ENCODE assay signal across 15 cellular contexts in genomic region chr3:128503164-128503651, GRCh38. TPM values are rescaled to one million over a fixed set of nuclear protein-coding genes. Genes with fewer than 3 reads are reported as not detected.
DNase-seq lines count a peak whose midpoint lies in the region; ATAC-seq, FAIRE-seq and TF ChIP-seq lines count a peak whose summit lies in the region.
"Had no signal": no experiment of that assay in that cellular context is flagged by ENCODE, and none has a peak within 500 bp of the region (broad histone marks: within the 10 kb centered on the region; RNA-seq: fewer than 3 reads in every experiment).

No MANE protein-coding gene starts in this region.

- peaks cover 2% of the 10 kb centered on the region for H3K27me3 ChIP-seq in bronchial epithelial cell (ENCODE audit: control insufficient read depth, insufficient read depth, low read length)
- H3K27me3 ChIP-seq in right lobe of liver, result peaks cover 0 to 2% of the 10 kb centered on the region in 2 donors

- no peak for TF ChIP-seq EP300 in Ishikawa (IDR thresholded peaks at IDR 0.05; ENCODE audit: borderline replicate concordance)

- TF ChIP-seq CTCF in D721Med (IDR thresholded peaks at IDR 0.05; ENCODE audit: insufficient read depth, missing control alignments) (peak; percentile 30), bronchial epithelial cell (IDR thresholded peaks at IDR 0.05; ENCODE audit: insufficient read depth, low read length, severe bottlenecking) (peak; percentile 39), right lobe of liver (IDR thresholded peaks at IDR 0.05) (peak in 3 of 4 donors; percentile 11 to 38 (median 23))

- H3K4me1 ChIP-seq in right lobe of liver, result no peaks in the 10 kb centered on the region

- ATAC-seq in right lobe of liver, result peak; percentile 39 to 61 (median 48)
- no peak for ATAC-seq in activated CD4-positive, CD25-positive, alpha-beta regulatory T cell treated with anti-CD3 and anti-CD28 coated beads, Interleukin-2, amount 50 U/mL, for 24 hours
- ATAC-seq: natural killer cell; stimulated activated naive B cell treated with anti-CD40 and anti-IgM and Interleukin-4, amounts not matched to agents 10 μg/mL and 1 μg/mL and 100 μg/mL, for 72 hours had no signal

- H3K4me3 ChIP-seq in bronchial epithelial cell (ENCODE audit: low read depth, low read length) (no peak overlapping the region), right lobe of liver (no peak overlapping the region)

- peak; percentile 75 for TF ChIP-seq RAD21 in Ishikawa (IDR thresholded peaks at IDR 0.05; ENCODE audit: low read depth)

- H3K9me3 ChIP-seq in right lobe of liver, result no peaks in the 10 kb centered on the region

- intact Hi-C loops in right lobe of liver (cut with DNase I), result no loop called here

- DNase-seq in D721Med (ENCODE audit: insufficient read length, low spot score) (no peak), bronchial epithelial cell (ENCODE audit: low read depth) (no peak), right lobe of liver (peak in 1 of 3 donors; percentile 45), G401 (ENCODE audit: low spot score) (no peak), hippocampal formation (lab: John Stamatoyannopoulos, UW) (no peak), HK-2 (ENCODE audit: unreplicated experiment) (no peak)
- DNase-seq: activated CD4-positive, alpha-beta T cell treated with anti-CD3 and anti-CD28 coated beads, Interleukin-2, amount 50 U/mL, for 1 hour; activated naive CD8-positive, alpha-beta T cell treated with anti-CD3 and anti-CD28 coated beads, Interleukin-2, amount 10 ng/mL, durations not matched to agents 7 days and 5 days; natural killer cell; NCI-H1048; SHP77; stimulated activated naive B cell treated with anti-CD40 and anti-IgM and Interleukin-4, amounts not matched to agents 10 μg/mL and 1 μg/mL and 100 μg/mL, for 72 hours had no signal

- TF ChIP-seq POLR2A in right lobe of liver (IDR thresholded peaks at IDR 0.05), result no peak

- FAIRE-seq in D721Med (lab: Jason Lieb, UNC), result no peak
- no peak for FAIRE-seq in bronchial epithelial cell (lab: Jason Lieb, UNC)
- FAIRE-seq: endometrium had no signal

- WGBS in right lobe of liver (ENCODE audit: insufficient coverage, low coverage, low lambda C conversion rate, missing lambda C conversion rate), result 77% methylated on average over 7 of the region's 12 CpGs

- H3K36me3 ChIP-seq in bronchial epithelial cell (ENCODE audit: control insufficient read depth, insufficient read depth, low read length) (no peaks in the 10 kb centered on the region), right lobe of liver (no peaks in the 10 kb centered on the region)

- in situ Hi-C loops in G401 (cut with HindIII; ENCODE audit: low sequenced_read_pairs), result no loop called here

- no peak overlapping the region for H3K27ac ChIP-seq in right lobe of liver

TF ChIP-seq in Ishikawa, 13 proteins besides CTCF, POLR2A, EP300 and RAD21:
- TF ChIP-seq TEAD4 (IDR thresholded peaks at IDR 0.05) (no peak), USF1 (IDR thresholded peaks at IDR 0.05) (no peak), YY1 (IDR thresholded peaks at IDR 0.05; ENCODE audit: low read depth) (no peak), TCF12 (IDR thresholded peaks at IDR 0.05; ENCODE audit: low read depth) (no peak), NFIC (IDR thresholded peaks at IDR 0.05) (no peak), FOXM1 (IDR thresholded peaks at IDR 0.05; ENCODE audit: borderline replicate concordance, low read depth) (no peak), TAF1 (IDR thresholded peaks at IDR 0.05; ENCODE audit: low read depth) (no peak), EGR1 (IDR thresholded peaks at IDR 0.05) (no peak), MAX (IDR thresholded peaks at IDR 0.05) (no peak), REST (IDR thresholded peaks at IDR 0.05; ENCODE audit: low read depth) (no peak), CEBPB (IDR thresholded peaks at IDR 0.05) (no peak), ZBTB7A (IDR thresholded peaks at IDR 0.05; ENCODE audit: low read depth) (no peak), CREB1 (IDR thresholded peaks at IDR 0.05; ENCODE audit: low read depth) (no peak)
TF ChIP-seq in Ishikawa: peak in this region for 0.

RNA-seq across cellular contexts. Expression of gene GATA2, which starts 10.2 kb away (rescaled TPM):
- total RNA-seq in bronchial epithelial cell, result under 0.01 TPM in 1 of 2 replicates, not detected in the other
- total RNA-seq in right lobe of liver, result 1 to 10 TPM in 2 of 6 experiments, under 1 TPM in 4; 0.60 to 1.3 (median 0.76) TPM
- 81.0 and 85.0 TPM in 2 replicates for total RNA-seq in G401 (2014; rRNA removed; shearing (Covaris generic))
- total RNA-seq: activated naive CD8-positive, alpha-beta T cell treated with anti-CD3 and anti-CD28 coated beads, Interleukin-2, amount 10 ng/mL, durations not matched to agents 7 days and 5 days had no signal

RNA-seq across cellular contexts. Expression of gene DNAJB8, which starts 36.5 kb away (rescaled TPM):
- total RNA-seq in bronchial epithelial cell, result not detected in 2 replicates
- total RNA-seq in right lobe of liver, result not detected
- not detected in 2 replicates for total RNA-seq in G401 (2014; rRNA removed; shearing (Covaris generic))
- total RNA-seq: activated naive CD8-positive, alpha-beta T cell treated with anti-CD3 and anti-CD28 coated beads, Interleukin-2, amount 10 ng/mL, durations not matched to agents 7 days and 5 days; natural killer cell had no signal

Comparison
In these comparisons a context has a peak if more than half of its experiments do, and no peak if none do; other contexts are left out.
1. ATAC-seq: peak in right lobe of liver (4 of 4); none in activated CD4-positive, CD25-positive, alpha-beta regulatory T cell treated with anti-CD3 and anti-CD28 coated beads, Interleukin-2, amount 50 U/mL, for 24 hours (0 of 2).
2. RNA of gene GATA2, which starts 10.2 kb away (total RNA-seq): 81.0 to 85.0 TPM in G401; 0.60 to 1.3 TPM in right lobe of liver and under 0.01 TPM in bronchial epithelial cell; every median in the first group is over 10 times any median in the second.
3. Peak in every context shown above with its lines, with median percentiles within 50 percentile points of each other: CTCF ChIP-seq.